ENCODE assay signal across 33 cellular contexts in genomic region chr2:139162456-139162855, GRCh38.
"Had no signal": no experiment of that assay in that cellular context is flagged by ENCODE, and none has a peak within 500 bp of the region (broad histone marks: within the 10 kb centered on the region; RNA-seq: fewer than 3 reads in every experiment).

No MANE protein-coding gene starts in this region.

- DNase-seq: activated CD4-positive, alpha-beta T cell treated with anti-CD3 and anti-CD28 coated beads, Interleukin-2, amount 10 ng/mL, durations not matched to agents 24 days and 14 days; activated CD4-positive, alpha-beta T cell treated with anti-CD3 and anti-CD28 coated beads, Interleukin-2, amount 50 U/mL, for 4 hours; activated CD8-positive, alpha-beta T cell treated with anti-CD3 and anti-CD28 coated beads for 36 hours; activated effector memory CD4-positive, alpha-beta T cell treated with anti-CD3 and anti-CD28 coated beads, Interleukin-2, amount 50 U/mL, for 16 hours; activated naive CD4-positive, alpha-beta T cell; activated naive CD4-positive, alpha-beta T cell treated with anti-CD3 and anti-CD28 coated beads, Interleukin-2, amount 50 U/mL, for 16 hours; activated naive CD8-positive, alpha-beta T cell treated with anti-CD3 and anti-CD28 coated beads for 36 hours; activated T-cell treated with anti-CD3 and anti-CD28 coated beads, Interleukin-2, amount 50 U/mL, for 1 hour; activated T-cell treated with anti-CD3 and anti-CD28 coated beads, Interleukin-2, amount 50 U/mL, for 72 hours; amniotic stem cell; aorta; Karpas-422; KBM-7; NCI-H1105; NCI-H1417 treated with DMSO at 0.1 percent for 48 hours; NCI-H187 treated with DMSO at 0.1 percent for 48 hours; NCI-H2081; NCI-H2171 treated with DMSO at 0.1 percent for 48 hours; NCI-H2227 treated with DMSO at 0.1 percent for 48 hours; NCI-H446; NCI-H510A treated with DMSO at 0.1 percent for 48 hours; NCI-H69; NK-92 treated with Interleukin-12 subunit alpha and Interleukin-12 subunit beta, amount 100 ng/mL, for 24 hours; PC-3; Peyer's patch; SIG-M5; SW 1271; T-helper 1 cell; T-helper 2 cell; T-helper 9 cell had no signal

- H3K4me3 ChIP-seq: cardiac muscle cell, Peyer's patch had no signal

- H3K9me3 ChIP-seq: Peyer's patch had no signal

- H3K4me1 ChIP-seq: Peyer's patch had no signal

- H3K36me3 ChIP-seq: cardiac muscle cell, Peyer's patch had no signal

- H3K27me3 ChIP-seq: cardiac muscle cell, Peyer's patch had no signal

- H3K27ac ChIP-seq: cardiac muscle cell, Peyer's patch, RWPE1, VCaP had no signal
